1 cellular context compared by ENCODE assay signal in genomic region chr6:322205-322930, GRCh38.
TF ChIP-seq lines count a peak whose summit lies in the region.

No MANE protein-coding gene starts in this region.

TF ChIP-seq in SK-N-SH, 30 proteins besides CTCF, POLR2A, EP300 and RAD21 (continued from another document):
- no peak for TF ChIP-seq IRF3 (IDR thresholded peaks at IDR 0.05; ENCODE audit: low read depth, low read length)
- no peak for TF ChIP-seq RCOR1 (IDR thresholded peaks at IDR 0.05; ENCODE audit: low read length)
- no peak for TF ChIP-seq USF1 (IDR thresholded peaks at IDR 0.05; ENCODE audit: borderline replicate concordance, low read depth)
- TF ChIP-seq MEF2A (IDR thresholded peaks at IDR 0.05; ENCODE audit: borderline replicate concordance, low read depth): no peak
